Comparison of ENCODE assay signal across 8 cellular contexts in genomic region chr2:33134086-33134763, GRCh38.
DNase-seq lines count a peak whose midpoint lies in the region; ATAC-seq, FAIRE-seq and TF ChIP-seq lines count a peak whose summit lies in the region.

No MANE protein-coding gene starts in this region.

- H3K9ac ChIP-seq in rectal smooth muscle tissue (ENCODE audit: low read length): no peak overlapping the region

- TF ChIP-seq POLR2A in GM12892 (IDR thresholded peaks at IDR 0.05; ENCODE audit: low read depth, low read length): no peak

- no peaks in the 10 kb centered on the region for H3K27me3 ChIP-seq in rectal smooth muscle tissue (ENCODE audit: control insufficient read depth, insufficient read depth, low read length)

- H3K4me1 ChIP-seq in rectal smooth muscle tissue (ENCODE audit: control insufficient read depth, insufficient read depth, low read length): peaks cover 35% of the 10 kb centered on the region

- H3K4me3 ChIP-seq in HFF-Myc (replicated peaks; ENCODE audit: low read depth, low read length): peak overlapping the region; percentile 57
- H3K4me3 ChIP-seq in rectal smooth muscle tissue (ENCODE audit: low read length): peak overlapping the region; percentile 59

- intact Hi-C loops in head of caudate nucleus (cut with DNase I): no loop called here

- no peaks in the 10 kb centered on the region for H3K36me3 ChIP-seq in rectal smooth muscle tissue (ENCODE audit: control insufficient read depth, insufficient read depth, low read length)

- no peak for ATAC-seq in HG02678 (IDR thresholded peaks at IDR 0.05; ENCODE audit: unreplicated experiment)

- no peak for FAIRE-seq in GM12892 (lab: Jason Lieb, UNC)

- peak overlapping the region; percentile 89 for H3K27ac ChIP-seq in rectal smooth muscle tissue (ENCODE audit: low read depth, low read length)

- TF ChIP-seq CTCF in HFF-Myc (IDR thresholded peaks at IDR 0.05; ENCODE audit: low read depth, low read length, missing control alignments): peak; percentile 30

- DNase-seq in HFF-Myc (ENCODE audit: extremely low read depth, low read depth) (peak; percentile 99), SW480 (ENCODE audit: low spot score) (peak; percentile 85), head of caudate nucleus (peak in 29 of 42 donors; percentile 10 to 81 (median 39)), NCI-H774 (lab: John Stamatoyannopoulos, UW) (no peak), GM12892 (ENCODE audit: insufficient read length) (no peak)
- DNase-seq in activated CD8-positive, alpha-beta memory T cell treated with anti-CD3 and anti-CD28 coated beads for 24 hours: no peak

Comparison
In these comparisons a context has a peak if more than half of its experiments do, and no peak if none do; other contexts are left out.
1. DNase-seq: peak in HFF-Myc (single experiment), SW480 (single experiment) and head of caudate nucleus (29 of 42); none in activated CD8-positive, alpha-beta memory T cell treated with anti-CD3 and anti-CD28 coated beads for 24 hours (single experiment), NCI-H774 (single experiment) and GM12892 (single experiment).